In genomic region chr1:70220517-70221240, GRCh38 we compare ENCODE assay signal across 8 cellular contexts. TPM values are rescaled to one million over a fixed set of nuclear protein-coding genes. Genes with fewer than 3 reads are reported as not detected.
DNase-seq lines count a peak whose midpoint lies in the region; ATAC-seq and TF ChIP-seq lines count a peak whose summit lies in the region.

No MANE protein-coding gene starts in this region.

- TF ChIP-seq CTCF in left lung (IDR thresholded peaks at IDR 0.05) (no peak), upper lobe of left lung (IDR thresholded peaks at IDR 0.05) (no peak)

- H3K27me3 ChIP-seq in left lung (no peaks in the 10 kb centered on the region), upper lobe of left lung (no peaks in the 10 kb centered on the region)

- H3K4me1 Mint-ChIP-seq in activated T-cell treated with anti-CD3 and anti-CD28 coated beads, Interleukin-2, amount 50 U/mL, for 24 hours (ENCODE audit: low read depth), result peaks cover 44% of the 10 kb centered on the region

- H3K27ac ChIP-seq in left lung (peak overlapping the region; percentile 97 to 98), upper lobe of left lung (peak overlapping the region; percentile 94 to 96 (median 96))

- peak overlapping the region; percentile 99 for H3K27ac Mint-ChIP-seq in activated T-cell treated with anti-CD3 and anti-CD28 coated beads, Interleukin-2, amount 50 U/mL, for 24 hours
- H3K27ac Mint-ChIP-seq in activated naive CD4-positive, alpha-beta T cell treated with anti-CD3 and anti-CD28 coated beads, Interleukin-2, amount 50 U/mL, for 72 hours, result peak overlapping the region; percentile 98 to 99

- no peak for DNase-seq in activated T-cell treated with anti-CD3 and anti-CD28 coated beads, Interleukin-2, amount 50 U/mL, for 24 hours
- no peak for DNase-seq in activated T-cell treated with anti-CD3 and anti-CD28 coated beads, Interleukin-2, amount 50 U/mL, for 1 hour
- no peak for DNase-seq in activated naive CD4-positive, alpha-beta T cell treated with anti-CD3 and anti-CD28 coated beads, Interleukin-2, amount 50 U/mL, for 72 hours (ENCODE audit: low spot score in 2 of 2)
- DNase-seq in left lung (no peak), upper lobe of left lung (no peak), NAMALWA (ENCODE audit: low spot score) (no peak)

- H3K9me3 ChIP-seq in left lung (no peaks in the 10 kb centered on the region), upper lobe of left lung (no peaks in the 10 kb centered on the region)

- peaks cover 73% of the 10 kb centered on the region for H3K36me3 Mint-ChIP-seq in activated T-cell treated with anti-CD3 and anti-CD28 coated beads, Interleukin-2, amount 50 U/mL, for 24 hours (ENCODE audit: low read depth)
- peaks cover 24 to 31% of the 10 kb centered on the region in 2 donors for H3K36me3 Mint-ChIP-seq in activated naive CD4-positive, alpha-beta T cell treated with anti-CD3 and anti-CD28 coated beads, Interleukin-2, amount 50 U/mL, for 72 hours

- H3K4me3 Mint-ChIP-seq in activated T-cell treated with anti-CD3 and anti-CD28 coated beads, Interleukin-2, amount 50 U/mL, for 24 hours, result peak overlapping the region; percentile 96

- WGBS in upper lobe of left lung, 2 donors, result 47 to 57% methylated on average over 14 to 17 of the region's 17 CpGs

- H3K4me3 ChIP-seq in left lung (peak overlapping the region; percentile 71), upper lobe of left lung (peak overlapping the region in 3 of 4 donors; percentile 63 to 67 (median 67))

- H3K4me1 ChIP-seq in left lung (peaks cover 3 to 45% of the 10 kb centered on the region in 2 donors), upper lobe of left lung (peaks cover 32 to 35% (median 34%) of the 10 kb centered on the region in 4 donors)

- no peaks in the 10 kb centered on the region for H3K9me3 Mint-ChIP-seq in activated T-cell treated with anti-CD3 and anti-CD28 coated beads, Interleukin-2, amount 50 U/mL, for 24 hours
- no peaks in the 10 kb centered on the region for H3K9me3 Mint-ChIP-seq in activated naive CD4-positive, alpha-beta T cell treated with anti-CD3 and anti-CD28 coated beads, Interleukin-2, amount 50 U/mL, for 72 hours

- no peak for TF ChIP-seq POLR2A in upper lobe of left lung (IDR thresholded peaks at IDR 0.05)

- intact Hi-C loops in left lung (cut with DNase I), result no loop called here

- H3K36me3 ChIP-seq in left lung (peaks cover 0 to 28% of the 10 kb centered on the region in 2 donors), upper lobe of left lung (peaks cover 0 to 21% (median 8%) of the 10 kb centered on the region in 4 donors)

- no peaks in the 10 kb centered on the region for H3K27me3 Mint-ChIP-seq in activated T-cell treated with anti-CD3 and anti-CD28 coated beads, Interleukin-2, amount 50 U/mL, for 24 hours

- TF ChIP-seq EP300 in upper lobe of left lung (IDR thresholded peaks at IDR 0.05), result no peak

- ATAC-seq in HG03108 (IDR thresholded peaks at IDR 0.05; ENCODE audit: unreplicated experiment) (peak; percentile 1), left lung (no peak), upper lobe of left lung (ENCODE audit: low FRiP score in 2 of 2) (no peak), GM19324 (IDR thresholded peaks at IDR 0.05; ENCODE audit: low FRiP score, unreplicated experiment) (no peak)
- ATAC-seq in activated naive CD4-positive, alpha-beta T cell treated with anti-CD3 and anti-CD28 coated beads, Interleukin-2, amount 50 U/mL, for 72 hours, result no peak

RNA-seq across cellular contexts. Expression of gene SRSF11, which starts 0.5 kb away (rescaled TPM):
- 100 to 1,000 TPM; 205 to 208 TPM for total RNA-seq in activated naive CD4-positive, alpha-beta T cell treated with anti-CD3 and anti-CD28 coated beads, Interleukin-2, amount 50 U/mL, for 72 hours
- total RNA-seq in left lung, result 100 to 1,000 TPM in 1 of 2 donors, 10 to 100 TPM in 1; 99.1 to 118 TPM
- 100 to 1,000 TPM in 5 of 6 donors, 10 to 100 TPM in 1; 97.6 to 662 (median 145) TPM for total RNA-seq in upper lobe of left lung

RNA-seq across cellular contexts. Expression of gene LRRC40, which starts 15.3 kb away (rescaled TPM):
- 10 to 100 TPM; 24.3 to 25.5 TPM for total RNA-seq in activated naive CD4-positive, alpha-beta T cell treated with anti-CD3 and anti-CD28 coated beads, Interleukin-2, amount 50 U/mL, for 72 hours
- total RNA-seq in left lung (10 to 100 TPM; 12.0 to 12.5 TPM), upper lobe of left lung (10 to 100 TPM in 3 of 6 donors, 1 to 10 TPM in 3; 7.5 to 18.3 (median 11.3) TPM)
